ENCODE assay signal across 20 cellular contexts in the genomic region with DNA sequence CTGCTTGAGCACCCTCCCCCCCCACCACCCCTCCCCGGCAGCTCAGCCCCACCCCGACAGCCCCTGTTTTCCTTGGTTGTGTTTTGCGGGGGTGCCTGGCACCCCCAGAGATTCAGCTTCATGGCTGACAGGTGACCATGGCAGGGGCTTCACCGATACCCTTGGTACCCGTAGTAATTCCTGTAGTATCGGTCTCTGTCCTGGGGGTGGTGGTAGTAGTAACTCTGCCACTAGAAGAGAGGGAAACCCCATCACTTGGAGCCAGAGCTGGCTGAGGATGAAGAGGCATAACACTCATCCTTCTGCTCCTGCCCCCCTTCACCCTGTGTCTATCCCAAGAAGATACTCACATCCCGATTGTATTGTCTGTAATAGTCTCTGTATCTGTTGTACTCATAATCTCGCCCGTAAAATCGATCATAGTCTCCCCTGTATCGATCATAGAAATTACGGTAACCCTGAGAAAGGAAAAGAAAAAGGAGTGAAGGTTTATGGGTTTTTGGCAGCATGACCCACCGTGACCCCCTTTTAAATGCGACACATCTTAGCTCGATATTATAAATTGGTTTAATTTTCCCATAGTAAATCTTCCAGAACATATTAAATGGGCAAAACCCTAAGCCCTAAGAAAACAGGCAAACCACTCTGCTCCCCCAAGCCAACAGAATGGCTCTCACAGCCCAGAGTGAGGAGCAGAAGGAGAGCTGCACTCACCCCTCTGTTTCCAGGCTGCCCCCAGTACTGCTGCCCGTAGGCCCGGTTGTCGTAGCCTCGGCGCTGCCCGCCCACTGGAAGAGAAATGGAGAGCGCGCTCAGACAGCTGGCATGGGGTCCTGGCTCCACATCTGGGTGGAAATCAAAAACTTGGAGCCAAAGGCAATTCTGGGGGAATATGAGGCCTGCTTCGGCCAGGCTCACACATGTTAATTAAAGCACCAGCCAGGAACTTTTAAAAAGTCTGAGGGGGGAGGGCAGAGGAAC. TPM values are rescaled to one million over a fixed set of nuclear protein-coding genes. Genes with fewer than 3 reads are reported as not detected.
DNase-seq lines count a peak whose midpoint lies in the region; ATAC-seq and TF ChIP-seq lines count a peak whose summit lies in the region.
"Had no signal": no experiment of that assay in that cellular context is flagged by ENCODE, and none has a peak within 500 bp of the region (broad histone marks: within the 10 kb centered on the region; RNA-seq: fewer than 3 reads in every experiment).

No MANE protein-coding gene starts in this region.

- H3K36me3 Mint-ChIP-seq in WTC11 = peaks cover 85% of the 10 kb centered on the region
- peaks cover 87% of the 10 kb centered on the region for H3K36me3 Mint-ChIP-seq in endodermal cell (ENCODE audit: low read depth)

- H3K4me1 ChIP-seq in cardiac muscle cell (ENCODE audit: low read depth) = no peaks in the 10 kb centered on the region
- H3K4me1 ChIP-seq in left ventricle myocardium inferior = peaks cover 70% of the 10 kb centered on the region
- no peaks in the 10 kb centered on the region for H3K4me1 ChIP-seq in endodermal cell (ENCODE audit: control insufficient read depth, insufficient read depth, low read length)
- peaks cover 43 to 95% (median 66%) of the 10 kb centered on the region in 4 donors for H3K4me1 ChIP-seq in stomach
- no peaks in the 10 kb centered on the region for H3K4me1 ChIP-seq in ascending aorta

- WGBS in endodermal cell (ENCODE audit: insufficient coverage in 1 of 2, insufficient read length in 1 of 2), 2 experiments = 97 to 98% methylated on average over 15 to 23 of the region's 24 CpGs
- WGBS in stomach, 5 donors = 87 to 91% (median 88%) methylated on average over 24 of the region's 24 CpGs

- TF ChIP-seq POLR2A in stomach (IDR thresholded peaks at IDR 0.05) = no peak

- H3K27me3 ChIP-seq in cardiac muscle cell (no peaks in the 10 kb centered on the region), left ventricle myocardium inferior (ENCODE audit: low read depth) (no peaks in the 10 kb centered on the region), endodermal cell (ENCODE audit: control insufficient read depth, insufficient read depth, low read length, poor library complexity, severe bottlenecking) (no peaks in the 10 kb centered on the region), stomach (no peaks in the 10 kb centered on the region), ascending aorta (no peaks in the 10 kb centered on the region)
- H3K27me3 ChIP-seq: testis had no signal

- H3K4me1 Mint-ChIP-seq in WTC11 (peaks cover 28% of the 10 kb centered on the region), endodermal cell (peaks cover 29% of the 10 kb centered on the region)

- CTCF ChIA-PET in WTC11 (lab: Charles Lee) = interaction anchor here (1.2 to 4.1 kb wide), 4 partner anchors 8 to 71 kb away, joined by 3 to 14 read pairs (median 4); a partner anchor contains a TSS

- H3K27ac ChIP-seq in cardiac muscle cell = peak overlapping the region; percentile 38
- no peak overlapping the region for H3K27ac ChIP-seq in left ventricle myocardium inferior (replicated peaks)
- no peak overlapping the region for H3K27ac ChIP-seq in endodermal cell (ENCODE audit: low read depth, low read length)
- H3K27ac ChIP-seq in stomach = peak overlapping the region; percentile 35 to 81 (median 63)
- no peak overlapping the region for H3K27ac ChIP-seq in ascending aorta

- no peak overlapping the region for H3K4me3 Mint-ChIP-seq in WTC11
- no peak overlapping the region for H3K4me3 Mint-ChIP-seq in endodermal cell

- no peak overlapping the region for H3K4me3 ChIP-seq in cardiac muscle cell
- H3K4me3 ChIP-seq in left ventricle myocardium inferior = no peak overlapping the region
- H3K4me3 ChIP-seq in endodermal cell (ENCODE audit: low read length) = no peak overlapping the region
- H3K4me3 ChIP-seq in stomach = no peak overlapping the region
- H3K4me3 ChIP-seq in ascending aorta = no peak overlapping the region
- H3K4me3 ChIP-seq: prostate gland, testis had no signal

- no peak for DNase-seq in cardiac muscle cell (ENCODE audit: low read depth in 1 of 2, low spot score in 1 of 2)
- DNase-seq in left ventricle myocardium inferior = no peak
- DNase-seq in WTC11 (ENCODE audit: low spot score) = no peak
- no peak for DNase-seq in endodermal cell
- no peak for DNase-seq in stomach
- DNase-seq in ascending aorta (ENCODE audit: low spot score in 2 of 2) = no peak
- DNase-seq in GM13976 (ENCODE audit: low spot score) = no peak
- DNase-seq: activated CD4-positive, CD25-positive, alpha-beta regulatory T cell treated with anti-CD3 and anti-CD28 coated beads, Interleukin-2, amount 50 U/mL, for 72 hours; activated gamma-delta T cell; cerebellar nuclear complex; DMS53; HCEC 1CT; NCI-H1436 treated with DMSO at 0.1 percent for 48 hours; NCI-H446 treated with DMSO at 0.1 percent for 48 hours; PC-3; stimulated activated CD4-positive, alpha-beta T cell treated with anti-CD3 and anti-CD28 coated beads, Interleukin-15, amount 100 ng/mL, for 24 hours; testis had no signal

- in situ Hi-C loops in GM13976 (cut with MboI; ENCODE audit: low sequenced_read_pairs, unreplicated experiment) = no loop called here

- POLR2A ChIA-PET in WTC11 (lab: Charles Lee) = interaction anchor here (0.5 to 0.8 kb wide), 2 partner anchors 12 to 73 kb away, joined by 3 to 6 read pairs; a partner anchor contains a TSS

- peak; percentile 71 for ATAC-seq in WTC11
- ATAC-seq in HG03520 (IDR thresholded peaks at IDR 0.05; ENCODE audit: unreplicated experiment) = no peak
- ATAC-seq: PC-3 had no signal

- TF ChIP-seq CTCF in cardiac muscle cell (IDR thresholded peaks at IDR 0.05; ENCODE audit: low read depth, low read length) (no peak), left ventricle myocardium inferior (IDR thresholded peaks at IDR 0.05; ENCODE audit: borderline replicate concordance) (no peak), WTC11 (IDR thresholded peaks at IDR 0.05) (no peak), endodermal cell (conservative IDR thresholded peaks at IDR 0.05) (peak; percentile 47), stomach (IDR thresholded peaks at IDR 0.05) (no peak), ascending aorta (IDR thresholded peaks at IDR 0.05) (no peak), GM13976 (IDR thresholded peaks at IDR 0.05; ENCODE audit: borderline replicate concordance, control extremely low read depth, extremely low read depth, insufficient read depth, missing control alignments) (no peak)

- H3K9me3 ChIP-seq in cardiac muscle cell (ENCODE audit: low read depth) = no peaks in the 10 kb centered on the region
- no peaks in the 10 kb centered on the region for H3K9me3 ChIP-seq in left ventricle myocardium inferior (replicated peaks)
- H3K9me3 ChIP-seq in endodermal cell (ENCODE audit: control insufficient read depth, low read length) = no peaks in the 10 kb centered on the region
- H3K9me3 ChIP-seq in stomach = no peaks in the 10 kb centered on the region
- H3K9me3 ChIP-seq in ascending aorta = no peaks in the 10 kb centered on the region
- H3K9me3 ChIP-seq: prostate gland, testis had no signal

- no peaks in the 10 kb centered on the region for H3K9me3 Mint-ChIP-seq in WTC11
- H3K9me3 Mint-ChIP-seq in endodermal cell = no peaks in the 10 kb centered on the region

- intact Hi-C loops in left ventricle myocardium inferior (cut with micrococcal nuclease) (no loop called here), stomach (cut with DNase I; ENCODE audit: low total_unique reads) (no loop called here), ascending aorta (cut with DNase I) (no loop called here)

- H3K27me3 Mint-ChIP-seq in WTC11 (ENCODE audit: low read depth) (no peaks in the 10 kb centered on the region), endodermal cell (ENCODE audit: insufficient read depth) (no peaks in the 10 kb centered on the region)

- no peak for TF ChIP-seq EP300 in stomach (IDR thresholded peaks at IDR 0.05)

- H3K36me3 ChIP-seq in cardiac muscle cell (peaks cover 85% of the 10 kb centered on the region), left ventricle myocardium inferior (peaks cover 100% of the 10 kb centered on the region), endodermal cell (ENCODE audit: control insufficient read depth, insufficient read depth, low read length) (peaks cover 93% of the 10 kb centered on the region), stomach (peaks cover 85 to 99% (median 98%) of the 10 kb centered on the region in 4 donors), ascending aorta (peaks cover 84 to 94% of the 10 kb centered on the region in 2 donors)

- H3K9ac ChIP-seq in endodermal cell (ENCODE audit: extremely low read depth, low read length, poor library complexity, severe bottlenecking) = no peak overlapping the region

- H3K27ac Mint-ChIP-seq in WTC11 (peak overlapping the region; percentile 37), endodermal cell (peak overlapping the region; percentile 39)

RNA-seq across cellular contexts. Expression of a gene that starts 8.0 kb away (rescaled TPM):
- 0.67 TPM in 1 of 2 replicates, not detected in the other for total RNA-seq in cardiac muscle cell
- polyA plus RNA-seq in cardiac muscle cell = 2.6 and 3.0 TPM in 2 replicates
- not detected for total RNA-seq in left ventricle myocardium inferior
- 3.5 to 6.0 TPM (median 3.9 TPM) in 3 replicates for total RNA-seq in WTC11 (2021)
- 1 to 10 TPM in 1 of 2 donors, under 1 TPM in 1; 0.40 to 1.7 TPM for total RNA-seq in endodermal cell
- 24.8 TPM for polyA plus RNA-seq in endodermal cell (2013, experiment 1 of 2)
- 18.6 TPM for polyA plus RNA-seq in endodermal cell (2013, experiment 2 of 2)
- total RNA-seq in stomach = not detected
- polyA plus RNA-seq in stomach = under 1 TPM in 1 of 3 donors, not detected in 2; 0.75 TPM
- total RNA-seq in ascending aorta = not detected
- total RNA-seq: mononuclear cell, PC-3, prostate gland had no signal

RNA-seq across cellular contexts. Expression of a gene that starts 8.2 kb away (rescaled TPM):
- total RNA-seq in cardiac muscle cell (70.3 and 73.8 TPM in 2 replicates), left ventricle myocardium inferior (18.4 TPM), WTC11 (2021) (92.0 to 97.2 TPM (median 92.0 TPM) in 3 replicates), endodermal cell (10 to 100 TPM; 68.6 to 77.2 TPM), stomach (100 to 1,000 TPM in 3 of 5 donors, 10 to 100 TPM in 2; 29.9 to 144 (median 110) TPM), ascending aorta (55.9 TPM)
- polyA plus RNA-seq in cardiac muscle cell (73.7 and 79.2 TPM in 2 replicates), stomach (10 to 100 TPM; 63.4 to 95.9 (median 92.6) TPM)
- 132 TPM for polyA plus RNA-seq in endodermal cell (2013, experiment 1 of 2)
- polyA plus RNA-seq in endodermal cell (2013, experiment 2 of 2) = 108 TPM

RNA-seq across cellular contexts. Expression of a gene that starts 11.8 kb away (rescaled TPM):
- 13.7 and 20.0 TPM in 2 replicates for total RNA-seq in cardiac muscle cell
- 2.9 and 3.2 TPM in 2 replicates for polyA plus RNA-seq in cardiac muscle cell
- total RNA-seq in left ventricle myocardium inferior = 37.6 TPM
- total RNA-seq in WTC11 (2021) = 42.1 to 42.9 TPM (median 42.2 TPM) in 3 replicates
- 10 to 100 TPM; 48.1 to 49.8 TPM for total RNA-seq in endodermal cell
- polyA plus RNA-seq in endodermal cell (2013, experiment 1 of 2) = 55.9 TPM
- 49.4 TPM for polyA plus RNA-seq in endodermal cell (2013, experiment 2 of 2)
- total RNA-seq in stomach = 10 to 100 TPM; 10.3 to 73.5 (median 36.0) TPM
- polyA plus RNA-seq in stomach = 10 to 100 TPM; 25.1 to 28.6 (median 27.3) TPM
- 14.6 TPM for total RNA-seq in ascending aorta

RNA-seq across cellular contexts. Expression of a gene that starts 12.8 kb away (rescaled TPM):
- total RNA-seq in cardiac muscle cell (36.3 and 37.3 TPM in 2 replicates), left ventricle myocardium inferior (12.9 TPM), WTC11 (2021) (39.7 to 48.7 TPM (median 39.8 TPM) in 3 replicates), endodermal cell (10 to 100 TPM; 40.0 to 55.4 TPM), stomach (10 to 100 TPM in 1 of 5 donors, 1 to 10 TPM in 3, under 1 TPM in 1; 0.89 to 26.6 (median 8.2) TPM), ascending aorta (1.4 TPM)
- polyA plus RNA-seq in cardiac muscle cell (39.0 and 45.1 TPM in 2 replicates), stomach (10 to 100 TPM; 16.6 to 33.6 (median 26.0) TPM)
- polyA plus RNA-seq in endodermal cell (2013, experiment 1 of 2) = 58.7 TPM
- 53.4 TPM for polyA plus RNA-seq in endodermal cell (2013, experiment 2 of 2)

RNA-seq across cellular contexts. Expression of a gene that starts 26.1 kb away (rescaled TPM):
- total RNA-seq in cardiac muscle cell = 0.81 and 1.9 TPM in 2 replicates
- 0.24 TPM in 1 of 2 replicates, not detected in the other for polyA plus RNA-seq in cardiac muscle cell
- total RNA-seq in left ventricle myocardium inferior = 2.7 TPM
- 0.16 to 0.39 TPM (median 0.23 TPM) in 3 replicates for total RNA-seq in WTC11 (2021)
- under 1 TPM; 0.55 to 0.99 TPM for total RNA-seq in endodermal cell
- 0.14 TPM for polyA plus RNA-seq in endodermal cell (2013, experiment 1 of 2)
- polyA plus RNA-seq in endodermal cell (2013, experiment 2 of 2) = 0.17 TPM
- total RNA-seq in stomach = 10 to 100 TPM in 2 of 5 donors, 1 to 10 TPM in 3; 4.0 to 20.0 (median 8.2) TPM
- 1 to 10 TPM; 1.6 to 4.6 (median 1.8) TPM for polyA plus RNA-seq in stomach
- total RNA-seq in ascending aorta = 12.1 TPM
- total RNA-seq: mononuclear cell had no signal

Comparison
In these comparisons a context has a peak if more than half of its experiments do, and no peak if none do; other contexts are left out.
1. H3K27ac ChIP-seq: peak in cardiac muscle cell (single experiment) and stomach (5 of 5); none in left ventricle myocardium inferior (single experiment), endodermal cell (single experiment) and ascending aorta (0 of 2).